Comparison of ENCODE assay signal across 1 cellular context in genomic region chr4:4392501-4393183, GRCh38.
TF ChIP-seq lines count a peak whose summit lies in the region.

No MANE protein-coding gene starts in this region.

TF ChIP-seq in neural cell, 6 proteins besides CTCF, POLR2A, EP300 and RAD21 (continued from another document):
- TF ChIP-seq REST (IDR thresholded peaks at IDR 0.05; ENCODE audit: borderline replicate concordance): no peak
- no peak for TF ChIP-seq TAF1 (IDR thresholded peaks at IDR 0.05; ENCODE audit: low read depth)
